Comparison of ENCODE assay signal across 8 cellular contexts in genomic region chr12:14774074-14774943, GRCh38. TPM values are rescaled to one million over a fixed set of nuclear protein-coding genes. Genes with fewer than 3 reads are reported as not detected.
DNase-seq lines count a peak whose midpoint lies in the region; ATAC-seq, FAIRE-seq and TF ChIP-seq lines count a peak whose summit lies in the region.

No MANE protein-coding gene starts in this region.

- peak; percentile 66 for ATAC-seq in GM21717 (IDR thresholded peaks at IDR 0.05; ENCODE audit: unreplicated experiment)

- TF ChIP-seq CTCF in WI38 (IDR thresholded peaks at IDR 0.05; ENCODE audit: low read depth, low read length) (no peak), bronchial epithelial cell (IDR thresholded peaks at IDR 0.05; ENCODE audit: insufficient read depth, low read length, severe bottlenecking) (no peak)

- H2AFZ ChIP-seq in Karpas-422 (ENCODE audit: low read length) = peak overlapping the region; percentile 91

- H3K27me3 ChIP-seq in Karpas-422 (ENCODE audit: low read length) (peaks cover 4% of the 10 kb centered on the region; the same call in 1 of the 2 replicates), bronchial epithelial cell (ENCODE audit: control insufficient read depth, insufficient read depth, low read length) (no peaks in the 10 kb centered on the region), skeletal muscle tissue (ENCODE audit: control insufficient read depth in 3 of 3, insufficient read depth in 3 of 3, low read length in 3 of 3) (no peaks in the 10 kb centered on the region)

- H3K9ac ChIP-seq in Karpas-422 (ENCODE audit: low read length) = peak overlapping the region; percentile 43
- H3K9ac ChIP-seq in skeletal muscle tissue (ENCODE audit: low read depth in 1 of 3, low read length in 3 of 3) = peak overlapping the region; percentile 86 to 92 (median 87)

- no peaks in the 10 kb centered on the region for H3K9me2 ChIP-seq in Karpas-422 (replicated peaks; ENCODE audit: insufficient read depth, low read length)

- H3K27ac ChIP-seq in Karpas-422 (ENCODE audit: low read length) = no peak overlapping the region
- peak overlapping the region; percentile 94 for H3K27ac ChIP-seq in skeletal muscle tissue (ENCODE audit: low read depth, low read length)

- DNase-seq in DMS53 treated with DMSO at 0.1 percent for 48 hours (lab: John Stamatoyannopoulos, UW; ENCODE audit: unreplicated experiment) (peak; percentile 99), Karpas-422 (no peak), bronchial epithelial cell (ENCODE audit: low read depth) (peak; percentile 87), iPS-NIHi11 (ENCODE audit: low spot score) (peak; percentile 90), NCI-H1694 treated with DMSO at 0.1 percent for 48 hours (lab: John Stamatoyannopoulos, UW) (no peak)

- peaks cover 10% of the 10 kb centered on the region; the same call in 1 of the 2 replicates for H3K79me2 ChIP-seq in Karpas-422 (ENCODE audit: low read length)

- H3K36me3 ChIP-seq in Karpas-422 (ENCODE audit: insufficient read depth, low read length) (no peaks in the 10 kb centered on the region), bronchial epithelial cell (ENCODE audit: control insufficient read depth, insufficient read depth, low read length) (no peaks in the 10 kb centered on the region), skeletal muscle tissue (ENCODE audit: control insufficient read depth in 3 of 3, insufficient read depth in 3 of 3, low read length in 3 of 3) (no peaks in the 10 kb centered on the region)

- no peak for FAIRE-seq in bronchial epithelial cell (lab: Jason Lieb, UNC)

- H3K4me2 ChIP-seq in Karpas-422 (ENCODE audit: low read depth, low read length, poor library complexity, severe bottlenecking) = peak overlapping the region; percentile 58

- no peaks in the 10 kb centered on the region for H3K9me3 ChIP-seq in Karpas-422 (ENCODE audit: low read length)
- no peaks in the 10 kb centered on the region for H3K9me3 ChIP-seq in skeletal muscle tissue (ENCODE audit: control insufficient read depth in 3 of 3, low read length in 3 of 3)

- H4K20me1 ChIP-seq in Karpas-422 (ENCODE audit: insufficient read depth, low read depth, low read length) = no peaks in the 10 kb centered on the region

- peaks cover 31% of the 10 kb centered on the region for H3K4me1 ChIP-seq in Karpas-422 (ENCODE audit: low read length)
- H3K4me1 ChIP-seq in skeletal muscle tissue (ENCODE audit: control insufficient read depth in 3 of 3, insufficient read depth in 3 of 3, low read length in 3 of 3) = peaks cover 6 to 42% (median 12%) of the 10 kb centered on the region in 3 donors

- H3K4me3 ChIP-seq in Karpas-422 (ENCODE audit: low read length) (peak overlapping the region; percentile 52), WI38 (ENCODE audit: low read depth, low read length) (peak overlapping the region; percentile 88), bronchial epithelial cell (ENCODE audit: low read depth, low read length) (peak overlapping the region; percentile 62), skeletal muscle tissue (ENCODE audit: low read length in 3 of 3) (peak overlapping the region; percentile 87 to 96 (median 89))

RNA-seq across cellular contexts. Expression of gene WBP11, which starts 29.0 kb away (rescaled TPM):
- total RNA-seq in Karpas-422 (2014; rRNA removed; shearing (Covaris generic); ENCODE audit: low replicate concordance) = 22.5 and 22.7 TPM in 2 replicates
- 3.7 and 9.2 TPM in 2 replicates for total RNA-seq in bronchial epithelial cell
- total RNA-seq in skeletal muscle tissue = 7.8 TPM

RNA-seq across cellular contexts. Expression of gene C12orf60, which starts 29.2 kb away (rescaled TPM):
- 0.52 and 0.69 TPM in 2 replicates for total RNA-seq in Karpas-422 (2014; rRNA removed; shearing (Covaris generic); ENCODE audit: low replicate concordance)
- total RNA-seq in bronchial epithelial cell (1.4 and 2.1 TPM in 2 replicates), skeletal muscle tissue (2.1 TPM)

RNA-seq across cellular contexts. Expression of gene SMCO3, which starts 39.7 kb away (rescaled TPM):
- total RNA-seq in Karpas-422 (2014; rRNA removed; shearing (Covaris generic); ENCODE audit: low replicate concordance) = not detected in 2 replicates
- total RNA-seq in bronchial epithelial cell (not detected in 2 replicates), skeletal muscle tissue (0.52 TPM)

Comparison
In these comparisons a context has a peak if more than half of its experiments do, and no peak if none do; other contexts are left out.
1. DNase-seq: peak in DMS53 treated with DMSO at 0.1 percent for 48 hours (single experiment), bronchial epithelial cell (single experiment) and iPS-NIHi11 (single experiment); none in Karpas-422 (single experiment) and NCI-H1694 treated with DMSO at 0.1 percent for 48 hours (single experiment).
2. Peak in every context shown above with its lines, with median percentiles within 50 percentile points of each other: H3K4me3 ChIP-seq.